9 cellular contexts compared by ENCODE assay signal in genomic region chr22:24271406-24271760, GRCh38. TPM values are rescaled to one million over a fixed set of nuclear protein-coding genes. Genes with fewer than 3 reads are reported as not detected.
DNase-seq lines count a peak whose midpoint lies in the region; ATAC-seq, FAIRE-seq and TF ChIP-seq lines count a peak whose summit lies in the region.
"Had no signal": no experiment of that assay in that cellular context is flagged by ENCODE, and none has a peak within 500 bp of the region (broad histone marks: within the 10 kb centered on the region; RNA-seq: fewer than 3 reads in every experiment).

No MANE protein-coding gene starts in this region.

- TF ChIP-seq CTCF in OCI-LY3 (IDR thresholded peaks at IDR 0.05; ENCODE audit: low read depth, low read length) (no peak), epithelial cell of esophagus (IDR thresholded peaks at IDR 0.05; ENCODE audit: insufficient read depth, low read depth, low read length, missing control alignments) (no peak)

- peaks cover 4% of the 10 kb centered on the region for H3K79me1 ChIP-seq in neuronal stem cell (ENCODE audit: low read depth, low read length)

- no peak overlapping the region for H2BK120ac ChIP-seq in neuronal stem cell (ENCODE audit: low read depth, low read length)

- no peaks in the 10 kb centered on the region for H3K9me3 Mint-ChIP-seq in CD8-positive, alpha-beta memory T cell

- H4K8ac ChIP-seq in neuronal stem cell (ENCODE audit: low read depth, low read length), result no peak overlapping the region

- peak overlapping the region; percentile 100 for H3K14ac ChIP-seq in neuronal stem cell (ENCODE audit: low read length)

- H3K79me2 ChIP-seq in OCI-LY3 (ENCODE audit: low read length), result peaks cover 55% of the 10 kb centered on the region

- H3K27me3 ChIP-seq in CD8-positive, alpha-beta memory T cell (ENCODE audit: insufficient read depth, low read length, poor library complexity, severe bottlenecking), result no peaks in the 10 kb centered on the region
- H3K27me3 ChIP-seq in OCI-LY3 (ENCODE audit: low read depth, low read length), result no peaks in the 10 kb centered on the region
- no peaks in the 10 kb centered on the region for H3K27me3 ChIP-seq in neuronal stem cell (ENCODE audit: control insufficient read depth in 3 of 3, insufficient read depth in 3 of 3, low read depth in 1 of 3, low read length in 3 of 3)

- peak overlapping the region; percentile 97 for H2BK5ac ChIP-seq in neuronal stem cell (ENCODE audit: low read length)

- no CpG with 5 or more reads among the region's 22 CpGs for WGBS in neuronal stem cell (ENCODE audit: extremely low coverage in 2 of 2, insufficient read length in 2 of 2, insufficient replicate concordance in 1 of 2), 2 donors

- FAIRE-seq in urothelium cell line (lab: Jason Lieb, UNC), result no peak

- peak overlapping the region; percentile 93 for H3K9ac ChIP-seq in OCI-LY3 (ENCODE audit: low read length)
- H3K9ac ChIP-seq in neuronal stem cell (ENCODE audit: low read depth, low read length, poor library complexity), result peak overlapping the region; percentile 97

- no peak for DNase-seq in CD8-positive, alpha-beta memory T cell
- DNase-seq in epithelial cell of esophagus (ENCODE audit: low read depth) (peak; percentile 54), neuronal stem cell (ENCODE audit: low spot score) (no peak), SHP77 treated with DMSO at 0.1 percent for 48 hours (lab: John Stamatoyannopoulos, UW) (no peak), urothelium cell line (ENCODE audit: low spot score) (no peak)

- ATAC-seq in GM18873 (IDR thresholded peaks at IDR 0.05; ENCODE audit: low FRiP score, unreplicated experiment) (no peak), esophagus mucosa (no peak)

- peak overlapping the region; percentile 83 to 95 (median 89) for H3K4me3 Mint-ChIP-seq in CD8-positive, alpha-beta memory T cell

- H3K4me1 ChIP-seq in CD8-positive, alpha-beta memory T cell (ENCODE audit: insufficient read depth, low read length), result peaks cover 15% of the 10 kb centered on the region
- H3K4me1 ChIP-seq in OCI-LY3 (ENCODE audit: low read length) (peaks cover 27% of the 10 kb centered on the region), neuronal stem cell (ENCODE audit: control insufficient read depth in 2 of 2, insufficient read depth in 1 of 2, low read depth in 1 of 2, low read length in 2 of 2) (peaks cover 2 to 14% of the 10 kb centered on the region in 2 donors)

- H3K4me2 ChIP-seq in OCI-LY3 (ENCODE audit: low read length), result peak overlapping the region; percentile 83
- peak overlapping the region; percentile 87 for H3K4me2 ChIP-seq in neuronal stem cell (ENCODE audit: insufficient read depth, low read length, poor library complexity, severe bottlenecking)

- H3K36me3 ChIP-seq in CD8-positive, alpha-beta memory T cell (ENCODE audit: insufficient read depth, low read length), result no peaks in the 10 kb centered on the region
- H3K36me3 ChIP-seq in OCI-LY3 (replicated peaks; ENCODE audit: low read depth, low read length), result no peaks in the 10 kb centered on the region
- H3K36me3 ChIP-seq in neuronal stem cell (replicated peaks in 1 of 2; ENCODE audit: control insufficient read depth in 2 of 2, insufficient read depth in 2 of 2, low read length in 2 of 2), result peaks cover 0 to 15% of the 10 kb centered on the region in 2 donors

- peak overlapping the region; percentile 92 for H2AK5ac ChIP-seq in neuronal stem cell (ENCODE audit: low read depth, low read length)

- POLR2A ChIA-PET in CD8-positive, alpha-beta memory T cell (lab: Charles Lee), result interaction anchor here (0.7 kb wide), 2 partner anchors 115 to 117 kb away, joined by 3 read pairs; no protein-coding TSS in a partner anchor

- H3K9me3 ChIP-seq in CD8-positive, alpha-beta memory T cell (ENCODE audit: low read length), result no peaks in the 10 kb centered on the region
- H3K9me3 ChIP-seq in OCI-LY3 (ENCODE audit: insufficient read depth, low read length), result no peaks in the 10 kb centered on the region
- no peaks in the 10 kb centered on the region for H3K9me3 ChIP-seq in neuronal stem cell (replicated peaks in 1 of 2; ENCODE audit: control insufficient read depth in 2 of 2, insufficient read depth in 1 of 2, low read depth in 1 of 2, low read length in 2 of 2)

- H3K27me3 Mint-ChIP-seq in CD8-positive, alpha-beta memory T cell, result peaks cover 0 to 1% of the 10 kb centered on the region in 2 donors

- CTCF ChIA-PET in CD8-positive, alpha-beta memory T cell (lab: Charles Lee), result interaction anchor here (1.6 kb wide), 1 partner anchor 138 kb away, joined by 4 read pairs; no protein-coding TSS in a partner anchor

- H4K91ac ChIP-seq in neuronal stem cell (ENCODE audit: low read depth, low read length, poor library complexity), result no peak overlapping the region

- H3K4me1 Mint-ChIP-seq in CD8-positive, alpha-beta memory T cell, result peaks cover 32 to 46% (median 41%) of the 10 kb centered on the region in 3 donors

- H3K4me3 ChIP-seq in CD8-positive, alpha-beta memory T cell (ENCODE audit: low read length), result peak overlapping the region; percentile 85
- H3K4me3 ChIP-seq in OCI-LY3 (ENCODE audit: low read length), result peak overlapping the region; percentile 89
- peak overlapping the region; percentile 93 for H3K4me3 ChIP-seq in epithelial cell of esophagus (ENCODE audit: low read length)
- H3K4me3 ChIP-seq in neuronal stem cell (ENCODE audit: low read length in 2 of 2), result peak overlapping the region; percentile 75 to 88

- peak overlapping the region; percentile 6 to 80 (median 52) for H3K27ac Mint-ChIP-seq in CD8-positive, alpha-beta memory T cell

- H3K27ac ChIP-seq in CD8-positive, alpha-beta memory T cell (ENCODE audit: low read depth, low read length), result peak overlapping the region; percentile 80
- H3K27ac ChIP-seq in OCI-LY3 (ENCODE audit: low read length) (peak overlapping the region; percentile 69), neuronal stem cell (replicated peaks; ENCODE audit: low read length) (peak overlapping the region; percentile 93)

- H2BK15ac ChIP-seq in neuronal stem cell (ENCODE audit: low read length), result peak overlapping the region; percentile 93

- H3K18ac ChIP-seq in neuronal stem cell (ENCODE audit: low read length), result peak overlapping the region; percentile 100

- peaks cover 33% of the 10 kb centered on the region for H4K20me1 ChIP-seq in OCI-LY3 (ENCODE audit: insufficient read depth, low read length)

- H2AFZ ChIP-seq in OCI-LY3 (ENCODE audit: low read depth, low read length) (peak overlapping the region; percentile 76; the same call in 1 of the 2 replicates), neuronal stem cell (ENCODE audit: low read length) (peak overlapping the region; percentile 98)

- peaks cover 0 to 7% (median 2%) of the 10 kb centered on the region in 3 donors for H3K36me3 Mint-ChIP-seq in CD8-positive, alpha-beta memory T cell

- H2BK12ac ChIP-seq in neuronal stem cell (ENCODE audit: low read length), result no peak overlapping the region

- no peak overlapping the region for H3K4ac ChIP-seq in neuronal stem cell (ENCODE audit: low read length)

- no peak overlapping the region for H3K23ac ChIP-seq in neuronal stem cell (ENCODE audit: low read depth, low read length, poor library complexity)

RNA-seq across cellular contexts. Expression of gene SPECC1L, which starts 0.8 kb away (rescaled TPM):
- total RNA-seq in CD8-positive, alpha-beta memory T cell, result 10 to 100 TPM; 51.9 to 52.1 TPM
- polyA plus RNA-seq in CD8-positive, alpha-beta memory T cell, result 14.9 TPM
- polyA plus RNA-seq in neuronal stem cell (2013, experiment 1 of 2), result 24.1 TPM
- polyA plus RNA-seq in neuronal stem cell (2013, experiment 2 of 2), result 26.0 TPM
- total RNA-seq in esophagus mucosa, result 33.4 TPM

RNA-seq across cellular contexts. Expression of gene GGT5, which starts 26.5 kb away (rescaled TPM):
- not detected for total RNA-seq in CD8-positive, alpha-beta memory T cell
- polyA plus RNA-seq in CD8-positive, alpha-beta memory T cell, result not detected
- not detected for polyA plus RNA-seq in neuronal stem cell (2013, experiment 1 of 2)
- 0.01 TPM for polyA plus RNA-seq in neuronal stem cell (2013, experiment 2 of 2)
- 5.0 TPM for total RNA-seq in esophagus mucosa
- total RNA-seq: HT1080 had no signal
